24 cellular contexts compared by ENCODE assay signal in the genomic region with DNA sequence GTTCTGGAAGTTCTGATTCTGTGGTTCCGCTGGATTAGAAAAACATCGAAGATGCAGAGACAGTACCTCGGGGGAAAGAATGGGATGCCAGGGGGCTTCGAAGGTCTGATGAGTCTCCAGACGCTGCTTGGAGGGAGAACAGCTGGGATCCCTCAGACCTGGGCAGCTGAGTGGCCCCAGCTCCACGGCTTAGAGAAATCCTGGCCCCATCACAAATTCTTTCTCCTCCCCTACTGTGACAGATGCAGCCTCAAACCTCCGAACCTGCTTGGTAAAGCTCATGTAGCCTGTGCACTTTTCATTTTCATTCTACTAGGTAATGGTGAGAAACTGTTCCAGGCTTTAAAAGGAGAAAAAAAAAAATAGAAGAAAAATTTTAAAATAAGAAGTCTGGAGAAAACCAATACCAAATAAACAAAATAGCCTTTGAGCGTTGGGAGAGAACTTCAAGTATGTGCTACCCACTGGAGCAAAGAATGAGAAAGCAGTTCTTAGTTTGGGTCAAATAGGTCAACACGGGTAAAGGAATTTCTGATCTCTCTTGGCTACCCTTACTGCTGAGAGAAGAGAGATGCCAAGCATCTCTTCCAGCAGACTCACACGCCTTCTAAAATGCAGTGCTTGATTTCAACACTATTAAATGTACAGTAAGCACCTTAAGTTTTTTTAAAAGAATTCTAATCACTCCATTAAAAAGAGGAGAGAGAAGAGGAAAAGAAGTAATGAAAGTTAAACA.
"Had no signal": no experiment of that assay in that cellular context is flagged by ENCODE, and none has a peak within 500 bp of the region (broad histone marks: within the 10 kb centered on the region; RNA-seq: fewer than 3 reads in every experiment).

No MANE protein-coding gene starts in this region.

- H3K27ac ChIP-seq: body of pancreas, cardiac muscle cell, foreskin keratinocyte, prostate gland, right atrium auricular region, skin epidermis, stomach, suprapubic skin, transverse colon, uterus had no signal

- H3K27me3 ChIP-seq: body of pancreas, cardiac muscle cell, ovary, right atrium auricular region, stomach, suprapubic skin, uterus had no signal

- H3K27ac Mint-ChIP-seq: activated naive CD4-positive, alpha-beta T cell treated with anti-CD3 and anti-CD28 coated beads, Interleukin-2, amount 10 ng/mL, durations not matched to agents 7 days and 5 days; stimulated activated memory B cell treated with anti-CD40 and anti-IgM and Interleukin-4, amounts not matched to agents 10 μg/mL and 1 μg/mL and 100 μg/mL, for 72 hours; T-helper 1 cell treated with Interleukin-12 subunit alpha and Interleukin-12 subunit beta and Interleukin-4 antibody, amounts not matched to agents 30 μg/mL and 1 μg/mL, for 36 hours had no signal

- H3K4me1 ChIP-seq: body of pancreas, foreskin keratinocyte, prostate gland, right atrium auricular region, stomach, suprapubic skin, transverse colon, uterus had no signal

- H3K36me3 ChIP-seq: cardiac muscle cell, ovary, prostate gland, right atrium auricular region, stomach, suprapubic skin, transverse colon, uterus had no signal

- H3K9me3 Mint-ChIP-seq: activated naive CD4-positive, alpha-beta T cell treated with anti-CD3 and anti-CD28 coated beads, Interleukin-2, amount 10 ng/mL, durations not matched to agents 7 days and 5 days; neural crest cell; stimulated activated memory B cell treated with anti-CD40 and anti-IgM and Interleukin-4, amounts not matched to agents 10 μg/mL and 1 μg/mL and 100 μg/mL, for 72 hours; T-helper 1 cell treated with Interleukin-12 subunit alpha and Interleukin-12 subunit beta and Interleukin-4 antibody, amounts not matched to agents 30 μg/mL and 1 μg/mL, for 36 hours had no signal

- H3K9me3 ChIP-seq: body of pancreas, ovary, prostate gland, right atrium auricular region, stomach, suprapubic skin, transverse colon, uterus had no signal

- H3K4me3 Mint-ChIP-seq: activated naive CD4-positive, alpha-beta T cell treated with anti-CD3 and anti-CD28 coated beads, Interleukin-2, amount 10 ng/mL, durations not matched to agents 7 days and 5 days; neural crest cell; stimulated activated memory B cell treated with anti-CD40 and anti-IgM and Interleukin-4, amounts not matched to agents 10 μg/mL and 1 μg/mL and 100 μg/mL, for 72 hours; T-helper 1 cell treated with Interleukin-12 subunit alpha and Interleukin-12 subunit beta and Interleukin-4 antibody, amounts not matched to agents 30 μg/mL and 1 μg/mL, for 36 hours had no signal

- ATAC-seq: body of pancreas; foreskin keratinocyte; stimulated activated memory B cell treated with anti-CD40 and anti-IgM and Interleukin-4, amounts not matched to agents 10 μg/mL and 1 μg/mL and 100 μg/mL, for 72 hours had no signal

- H3K36me3 Mint-ChIP-seq: activated naive CD4-positive, alpha-beta T cell treated with anti-CD3 and anti-CD28 coated beads, Interleukin-2, amount 10 ng/mL, durations not matched to agents 7 days and 5 days; stimulated activated memory B cell treated with anti-CD40 and anti-IgM and Interleukin-4, amounts not matched to agents 10 μg/mL and 1 μg/mL and 100 μg/mL, for 72 hours had no signal

- H3K4me3 ChIP-seq: body of pancreas, cardiac muscle cell, ovary, prostate gland, right atrium auricular region, skin epidermis, stomach, suprapubic skin, transverse colon, uterus had no signal

- H3K4me1 Mint-ChIP-seq: activated naive CD4-positive, alpha-beta T cell treated with anti-CD3 and anti-CD28 coated beads, Interleukin-2, amount 10 ng/mL, durations not matched to agents 7 days and 5 days; stimulated activated memory B cell treated with anti-CD40 and anti-IgM and Interleukin-4, amounts not matched to agents 10 μg/mL and 1 μg/mL and 100 μg/mL, for 72 hours had no signal

- DNase-seq: activated CD4-positive, alpha-beta T cell treated with anti-CD3 and anti-CD28 coated beads for 4 hours; activated CD4-positive, alpha-beta T cell treated with anti-CD3 and anti-CD28 coated beads, Interleukin-2, amount 50 U/mL, for 48 hours; activated CD4-positive, CD25-positive, alpha-beta regulatory T cell; activated effector memory CD4-positive, alpha-beta T cell treated with anti-CD3 and anti-CD28 coated beads, Interleukin-2, amount 50 U/mL, for 16 hours; activated naive CD4-positive, alpha-beta T cell treated with anti-CD3 and anti-CD28 coated beads, Interleukin-2, amount 10 ng/mL, durations not matched to agents 7 days and 5 days; amygdala; body of pancreas; cortex of kidney; foreskin keratinocyte; glutamatergic neuron; hippocampal formation; stimulated activated CD4-positive, alpha-beta T cell treated with anti-CD3 and anti-CD28 coated beads, Interleukin-1b, Interleukin-23, amount 100 ng/mL, for 48 hours; stomach; transverse colon; uterus had no signal
